ENCODE assay signal across 8 cellular contexts in genomic region chrX:76148753-76149152, GRCh38. TPM values are rescaled to one million over a fixed set of nuclear protein-coding genes. Genes with fewer than 3 reads are reported as not detected.
DNase-seq lines count a peak whose midpoint lies in the region; ATAC-seq and TF ChIP-seq lines count a peak whose summit lies in the region.

No MANE protein-coding gene starts in this region.

- H4K20me1 ChIP-seq in KMS-11 (ENCODE audit: insufficient read depth) (no peaks in the 10 kb centered on the region), mammary epithelial cell (ENCODE audit: insufficient read depth, low read length) (no peaks in the 10 kb centered on the region)

- 10% methylated on average over 7 of the region's 8 CpGs for WGBS in mammary epithelial cell (ENCODE audit: low coverage, missing lambda C conversion rate)

- peak overlapping the region; percentile 80 for H3K9ac ChIP-seq in KMS-11
- H3K9ac ChIP-seq in mammary epithelial cell (ENCODE audit: insufficient read depth, low read length) = peak overlapping the region; percentile 57

- H3K9me3 Mint-ChIP-seq in memory B cell = no peaks in the 10 kb centered on the region

- H3K4me3 Mint-ChIP-seq in memory B cell = peak overlapping the region; percentile 76

- TSS peak; percentile 22 for BruUV-seq in mammary epithelial cell (replicated peaks; lab: Mats Ljungman, UMichigan)

- H3K9me3 ChIP-seq in mammary epithelial cell (replicated peaks; ENCODE audit: insufficient read depth, low read length) = no peaks in the 10 kb centered on the region

- intact Hi-C loops in mammary epithelial cell (cut with micrococcal nuclease) = loop anchor here (5.0 kb wide), 1 partner anchor 104 kb away; no protein-coding TSS in a partner anchor

- peak overlapping the region; percentile 97 for H3K27ac Mint-ChIP-seq in memory B cell

- dilution Hi-C loops in mammary epithelial cell (cut with HindIII; ENCODE audit: low sequenced_read_pairs) = no loop called here

- in situ Hi-C loops in mammary epithelial cell (cut with MboI; ENCODE audit: low sequenced_read_pairs in 2 of 2) = no loop called here

- ATAC-seq in GM18867 (IDR thresholded peaks at IDR 0.05; ENCODE audit: unreplicated experiment) (peak; percentile 17), memory B cell (ENCODE audit: low read depth) (peak; percentile 18), esophagus mucosa (no peak)

- CTCF ChIA-PET in mammary epithelial cell (lab: Charles Lee; ENCODE audit: low non-redundant PET) = interaction anchor here (0.6 kb wide), 1 partner anchor 1879 kb away, joined by 5 read pairs; no protein-coding TSS in a partner anchor

- H2AFZ ChIP-seq in KMS-11 (ENCODE audit: low read depth) (peak overlapping the region; percentile 68), mammary epithelial cell (ENCODE audit: low read depth, low read length) (peak overlapping the region; percentile 64)

- H3K27me3 ChIP-seq in KMS-11 (ENCODE audit: insufficient read depth, low read depth) (no peaks in the 10 kb centered on the region), mammary epithelial cell (ENCODE audit: insufficient read depth, low read length) (no peaks in the 10 kb centered on the region)

- H3K27me3 Mint-ChIP-seq in memory B cell = no peaks in the 10 kb centered on the region

- no peak for TF ChIP-seq CTCF in KMS-11 (conservative IDR thresholded peaks at IDR 0.05; ENCODE audit: low read depth, low read length)
- TF ChIP-seq CTCF in mammary epithelial cell (conservative IDR thresholded peaks at IDR 0.05 in 1 of 2, IDR thresholded peaks at IDR 0.05 in 1 of 2; ENCODE audit: extremely low read depth in 1 of 2, insufficient read depth in 1 of 2, low read depth in 1 of 2, low read length in 2 of 2) = no peak

- H3K27ac ChIP-seq in KMS-11 (peak overlapping the region; percentile 87), mammary epithelial cell (ENCODE audit: insufficient read depth, low read depth, low read length) (peak overlapping the region; percentile 71), substantia nigra (ENCODE audit: low read depth, low read length, poor library complexity, severe bottlenecking) (peak overlapping the region; percentile 51)

- H3K4me2 ChIP-seq in KMS-11 = peak overlapping the region; percentile 98
- peak overlapping the region; percentile 59 for H3K4me2 ChIP-seq in mammary epithelial cell (ENCODE audit: insufficient read depth, low read depth, low read length)

- H3K4me1 ChIP-seq in KMS-11 (ENCODE audit: low read depth, poor library complexity, severe bottlenecking) = peaks cover 17% of the 10 kb centered on the region
- H3K4me1 ChIP-seq in mammary epithelial cell (ENCODE audit: insufficient read depth, low read length) = peaks cover 12% of the 10 kb centered on the region

- no peaks in the 10 kb centered on the region for H3K36me3 Mint-ChIP-seq in memory B cell

- no peak overlapping the region for H3K4me3 ChIP-seq in KMS-11 (IDR thresholded peaks at IDR 0.05; ENCODE audit: insufficient read depth, low read depth, low read length)
- H3K4me3 ChIP-seq in mammary epithelial cell (replicated peaks in 1 of 3; ENCODE audit: insufficient read depth in 1 of 3, low read depth in 2 of 3, low read length in 3 of 3) = peak overlapping the region in 2 of 3 experiments; percentile 10 to 18

- no peaks in the 10 kb centered on the region for H3K36me3 ChIP-seq in KMS-11 (ENCODE audit: insufficient read depth)
- H3K36me3 ChIP-seq in mammary epithelial cell (ENCODE audit: insufficient read depth, low read length) = no peaks in the 10 kb centered on the region

- peaks cover 10% of the 10 kb centered on the region for H3K4me1 Mint-ChIP-seq in memory B cell

- no peaks in the 10 kb centered on the region for H3K79me2 ChIP-seq in KMS-11 (ENCODE audit: insufficient read depth, low read depth)
- no peaks in the 10 kb centered on the region for H3K79me2 ChIP-seq in mammary epithelial cell (ENCODE audit: insufficient read depth, low read length)

- peak; percentile 10 for DNase-seq in A172 (ENCODE audit: low spot score)
- DNase-seq in T1000 (lab: John Stamatoyannopoulos, UW) = peak; percentile 15
- DNase-seq in mammary epithelial cell = peak; percentile 30
- peak; percentile 18 to 25 for DNase-seq in memory B cell (ENCODE audit: low spot score in 2 of 2)
- peak in 8 of 49 donors; percentile 0 to 10 (median 2) for DNase-seq in substantia nigra (lab: John Stamatoyannopoulos, UW)

RNA-seq across cellular contexts. Expression of gene PBDC1, which starts 24.1 kb away (rescaled TPM):
- total RNA-seq in A172 (2014; rRNA removed; shearing (Covaris generic)) = 17.6 and 20.3 TPM in 2 replicates
- total RNA-seq in mammary epithelial cell (10 to 100 TPM; 14.5 to 41.1 TPM), esophagus mucosa (23.3 TPM)
- 36.8 TPM for polyA plus RNA-seq in mammary epithelial cell
- 28.9 TPM for polyA minus RNA-seq in mammary epithelial cell
